ENCODE assay signal across 9 cellular contexts in genomic region chr2:190535586-190535985, GRCh38. TPM values are rescaled to one million over a fixed set of nuclear protein-coding genes. Genes with fewer than 3 reads are reported as not detected.
A peak's percentile ranks its signal among the peaks of the same experiment; 100 is the strongest.
DNase-seq lines count a peak whose midpoint lies in the region; ATAC-seq and TF ChIP-seq lines count a peak whose summit lies in the region.
"Had no signal": no experiment of that assay in that cellular context is flagged by ENCODE, and none has a peak within 500 bp of the region (broad histone marks: within the 10 kb centered on the region; RNA-seq: fewer than 3 reads in every experiment).

No MANE protein-coding gene starts in this region.

- DNase-seq in activated CD4-positive, alpha-beta T cell treated with anti-CD3 and anti-CD28 coated beads, Interleukin-2, amount 10 ng/mL, durations not matched to agents 24 days and 14 days = peak; percentile 59
- DNase-seq in activated CD4-positive, alpha-beta T cell treated with anti-CD3 and anti-CD28 coated beads for 4 hours = no peak
- DNase-seq in WERI-Rb-1 (no peak), testis (no peak), UCSD-AML1 (lab: John Stamatoyannopoulos, UW; ENCODE audit: unreplicated experiment) (no peak), H7 (no peak)
- DNase-seq: activated gamma-delta T cell treated with Interleukin-2 at 50 U/mL for 16 hours had no signal

- peak overlapping the region; percentile 87 for H3K27ac ChIP-seq in WERI-Rb-1
- H3K27ac ChIP-seq in iPS-18a (ENCODE audit: low read length) = no peak overlapping the region
- H3K27ac ChIP-seq in testis = peak overlapping the region; percentile 97 to 99

- H3K9me3 ChIP-seq in WERI-Rb-1 (ENCODE audit: severe bottlenecking) (peaks cover 9% of the 10 kb centered on the region), iPS-18a (ENCODE audit: control insufficient read depth, low read depth, low read length) (peaks cover 15% of the 10 kb centered on the region), testis (no peaks in the 10 kb centered on the region)

- ATAC-seq in HG02840 (IDR thresholded peaks at IDR 0.05; ENCODE audit: low FRiP score, unreplicated experiment) = no peak

- H3K9me3 Mint-ChIP-seq in activated CD4-positive, alpha-beta T cell treated with anti-CD3 and anti-CD28 coated beads, Interleukin-2, amount 10 ng/mL, durations not matched to agents 24 days and 14 days = peaks cover 5% of the 10 kb centered on the region

- WGBS in testis, 2 donors = 50 to 73% methylated on average over 1 of the region's 1 CpG

- H3K36me3 Mint-ChIP-seq in activated CD4-positive, alpha-beta T cell treated with anti-CD3 and anti-CD28 coated beads, Interleukin-2, amount 10 ng/mL, durations not matched to agents 24 days and 14 days (ENCODE audit: low read depth) = peaks cover 44% of the 10 kb centered on the region

- intact Hi-C loops in activated CD4-positive, alpha-beta T cell treated with anti-CD3 and anti-CD28 coated beads, Interleukin-2, amount 10 ng/mL, durations not matched to agents 24 days and 14 days (cut with micrococcal nuclease) = loop anchor here (2.0 to 10.0 kb wide), 3 partner anchors 309 to 751 kb away; partner anchors contain the start of genes ORMDL1, PMS1 and STAT1
- intact Hi-C loops in testis (cut with DNase I; ENCODE audit: low total_unique reads) = no loop called here

- peaks cover 32% of the 10 kb centered on the region for H3K4me1 Mint-ChIP-seq in activated CD4-positive, alpha-beta T cell treated with anti-CD3 and anti-CD28 coated beads, Interleukin-2, amount 10 ng/mL, durations not matched to agents 24 days and 14 days

- H3K4me3 ChIP-seq in WERI-Rb-1 (ENCODE audit: low read depth, low read length) = peak overlapping the region; percentile 69
- H3K4me3 ChIP-seq in iPS-18a (ENCODE audit: low read length) = peak overlapping the region; percentile 80
- peak overlapping the region; percentile 82 to 87 for H3K4me3 ChIP-seq in testis
- no peak overlapping the region; the same call in 1 of the 2 replicates for H3K4me3 ChIP-seq in H7 (ENCODE audit: insufficient read depth, low read depth, low read length)

- H3K4me1 ChIP-seq in iPS-18a (ENCODE audit: control insufficient read depth, low read depth, low read length) (peaks cover 25% of the 10 kb centered on the region), testis (peaks cover 5% of the 10 kb centered on the region)

- peak overlapping the region; percentile 78 for H3K27ac Mint-ChIP-seq in activated CD4-positive, alpha-beta T cell treated with anti-CD3 and anti-CD28 coated beads, Interleukin-2, amount 10 ng/mL, durations not matched to agents 24 days and 14 days

- H3K27me3 Mint-ChIP-seq in activated CD4-positive, alpha-beta T cell treated with anti-CD3 and anti-CD28 coated beads, Interleukin-2, amount 10 ng/mL, durations not matched to agents 24 days and 14 days = no peaks in the 10 kb centered on the region

- TF ChIP-seq CTCF in WERI-Rb-1 (IDR thresholded peaks at IDR 0.05; ENCODE audit: low read depth, low read length) (no peak), testis (IDR thresholded peaks at IDR 0.05) (no peak)

- H3K27me3 ChIP-seq in WERI-Rb-1 (ENCODE audit: insufficient read depth, low read depth, severe bottlenecking) (no peaks in the 10 kb centered on the region), iPS-18a (ENCODE audit: control insufficient read depth, insufficient read depth, low read length) (no peaks in the 10 kb centered on the region), testis (no peaks in the 10 kb centered on the region), H7 (ENCODE audit: control insufficient read depth, insufficient read depth, low read length) (no peaks in the 10 kb centered on the region)

- no peak for TF ChIP-seq POLR2A in testis (IDR thresholded peaks at IDR 0.05)

- H3K4me3 Mint-ChIP-seq in activated CD4-positive, alpha-beta T cell treated with anti-CD3 and anti-CD28 coated beads, Interleukin-2, amount 10 ng/mL, durations not matched to agents 24 days and 14 days = peak overlapping the region; percentile 93

- H3K9ac ChIP-seq in iPS-18a (ENCODE audit: low read length) = no peak overlapping the region

- H3K36me3 ChIP-seq in WERI-Rb-1 (peaks cover 4% of the 10 kb centered on the region), iPS-18a (ENCODE audit: control insufficient read depth, low read depth, low read length) (no peaks in the 10 kb centered on the region), testis (ENCODE audit: low read depth, missing control alignments) (no peaks in the 10 kb centered on the region), H7 (replicated peaks; ENCODE audit: control insufficient read depth, insufficient read depth, low read length) (no peaks in the 10 kb centered on the region)

RNA-seq across cellular contexts. Expression of gene NEMP2, which starts 1.1 kb away (rescaled TPM):
- total RNA-seq in activated CD4-positive, alpha-beta T cell treated with anti-CD3 and anti-CD28 coated beads, Interleukin-2, amount 10 ng/mL, durations not matched to agents 24 days and 14 days = 16.4 and 19.0 TPM in 2 replicates
- 10 to 100 TPM in 1 of 2 donors, 1 to 10 TPM in 1; 8.1 to 16.8 TPM for total RNA-seq in testis
- polyA plus RNA-seq in testis (ENCODE audit: insufficient read depth, low read depth, low replicate concordance) = 32.0 TPM
- 2.4 and 2.5 TPM in 2 replicates for total RNA-seq in H7 (2014; rRNA removed; shearing (Covaris generic))
